Comparison of ENCODE assay signal across 9 cellular contexts in the genomic region with DNA sequence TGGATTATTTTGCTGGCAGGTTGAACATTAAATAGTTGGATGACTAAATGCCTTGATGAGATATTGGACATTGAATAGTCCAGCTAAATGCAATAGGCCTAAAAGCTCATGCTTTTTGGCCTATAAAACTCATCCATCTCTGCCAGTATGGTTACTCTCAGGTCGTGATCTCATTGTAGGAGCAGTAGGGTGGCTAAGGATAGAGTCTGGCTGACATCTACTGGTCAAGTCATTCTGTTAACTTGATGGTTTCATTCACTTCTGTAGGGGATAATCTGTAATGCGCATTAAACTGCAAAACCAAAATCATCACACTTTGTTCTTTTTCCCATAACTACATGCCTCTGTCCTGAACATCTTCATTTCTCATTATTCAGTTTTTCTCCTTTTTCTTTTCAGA.
DNase-seq lines count a peak whose midpoint lies in the region; ATAC-seq, FAIRE-seq and TF ChIP-seq lines count a peak whose summit lies in the region.
"Had no signal": no experiment of that assay in that cellular context is flagged by ENCODE, and none has a peak within 500 bp of the region (broad histone marks: within the 10 kb centered on the region; RNA-seq: fewer than 3 reads in every experiment).

No MANE protein-coding gene starts in this region.

- no peaks in the 10 kb centered on the region for H3K36me3 ChIP-seq in cardiac muscle cell
- H3K36me3 ChIP-seq in OCI-LY7 (ENCODE audit: insufficient read depth, low read length): no peaks in the 10 kb centered on the region

- TF ChIP-seq CTCF in cardiac muscle cell (IDR thresholded peaks at IDR 0.05; ENCODE audit: low read depth, low read length): peak; percentile 45
- peak; percentile 36; the same call in 1 of the 2 replicates for TF ChIP-seq CTCF in OCI-LY7 (conservative IDR thresholded peaks at IDR 0.05; ENCODE audit: low read length)
- TF ChIP-seq CTCF in fibroblast of pulmonary artery (IDR thresholded peaks at IDR 0.05; ENCODE audit: low read length, missing control alignments): peak; percentile 53

- no peaks in the 10 kb centered on the region for H3K4me1 ChIP-seq in cardiac muscle cell (ENCODE audit: low read depth)
- no peaks in the 10 kb centered on the region for H3K4me1 ChIP-seq in OCI-LY7 (ENCODE audit: insufficient read depth, low read length, poor library complexity, severe bottlenecking)

- H4K20me1 ChIP-seq in OCI-LY7 (ENCODE audit: insufficient read depth, low read length): no peaks in the 10 kb centered on the region

- POLR2A ChIA-PET in OCI-LY7 (lab: Charles Lee): no interaction called here

- no peaks in the 10 kb centered on the region for H3K9me2 ChIP-seq in OCI-LY7 (ENCODE audit: insufficient read depth, low read length)

- H3K27ac ChIP-seq in cardiac muscle cell (no peak overlapping the region), OCI-LY7 (ENCODE audit: low read depth, low read length, poor library complexity, severe bottlenecking) (no peak overlapping the region)

- no peak overlapping the region for H2AFZ ChIP-seq in OCI-LY7 (ENCODE audit: low read length)

- FAIRE-seq in urothelium cell line (lab: Jason Lieb, UNC): no peak

- no peaks in the 10 kb centered on the region for H3K27me3 ChIP-seq in cardiac muscle cell

- ATAC-seq in Right ventricle myocardium inferior: no peak
- no peak for ATAC-seq in HG02840 (IDR thresholded peaks at IDR 0.05; ENCODE audit: low FRiP score, unreplicated experiment)

- BruUV-seq in OCI-LY7 (replicated peaks; lab: Mats Ljungman, UMichigan): no TSS peak

- intact Hi-C loops in Right ventricle myocardium inferior (cut with DNase I) (no loop called here), OCI-LY7 (cut with micrococcal nuclease; ENCODE audit: unreplicated experiment) (no loop called here)

- DNase-seq in cardiac muscle cell (ENCODE audit: low read depth in 1 of 2, low spot score in 1 of 2): peak; percentile 26 to 67
- DNase-seq in Right ventricle myocardium inferior (ENCODE audit: missing footprints): no peak
- no peak for DNase-seq in OCI-LY7 (ENCODE audit: low spot score)
- peak; percentile 75 for DNase-seq in fibroblast of pulmonary artery (ENCODE audit: low read depth)
- peak; percentile 9 for DNase-seq in urothelium cell line (ENCODE audit: low spot score)
- DNase-seq in NCI-H2171 (lab: John Stamatoyannopoulos, UW): no peak
- DNase-seq in activated CD4-positive, alpha-beta T cell treated with anti-CD3 and anti-CD28 coated beads for 4 hours: no peak
- DNase-seq: naive B cell had no signal

- H3K4me2 ChIP-seq in OCI-LY7 (ENCODE audit: low read length): no peak overlapping the region

- no peaks in the 10 kb centered on the region for H3K79me2 ChIP-seq in OCI-LY7 (ENCODE audit: insufficient read depth, low read depth, low read length)

- H3K4me3 ChIP-seq in cardiac muscle cell: no peak overlapping the region
- no peak overlapping the region for H3K4me3 ChIP-seq in OCI-LY7 (ENCODE audit: low read depth, low read length, poor library complexity, severe bottlenecking)
- no peak overlapping the region for H3K4me3 ChIP-seq in fibroblast of pulmonary artery (replicated peaks; ENCODE audit: low read depth, low read length)

- H3K9me3 ChIP-seq in cardiac muscle cell (ENCODE audit: low read depth): no peaks in the 10 kb centered on the region
- no peaks in the 10 kb centered on the region for H3K9me3 ChIP-seq in OCI-LY7 (ENCODE audit: low read length)

- CTCF ChIA-PET in OCI-LY7 (lab: Charles Lee; ENCODE audit: unreplicated experiment): no interaction called here

Comparison
In these comparisons a context has a peak if more than half of its experiments do, and no peak if none do; other contexts are left out.
1. DNase-seq: peak in cardiac muscle cell (2 of 2), fibroblast of pulmonary artery (single experiment) and urothelium cell line (single experiment); none in Right ventricle myocardium inferior (single experiment), OCI-LY7 (single experiment), NCI-H2171 (single experiment) and activated CD4-positive, alpha-beta T cell treated with anti-CD3 and anti-CD28 coated beads for 4 hours (0 of 2).
2. Peak in every context shown above with its lines, with median percentiles within 50 percentile points of each other: CTCF ChIP-seq.